Comparison of ENCODE assay signal across 1 cellular context in genomic region chr12:112096070-112096469, GRCh38.
A peak's percentile ranks its signal among the peaks of the same experiment; 100 is the strongest.
TF ChIP-seq lines count a peak whose summit lies in the region.

No MANE protein-coding gene starts in this region.

TF ChIP-seq in GM12878, 131 proteins besides CTCF, POLR2A, EP300 and RAD21 (continued from another document and continues in another):
- no peak for TF ChIP-seq CEBPZ (IDR thresholded peaks at IDR 0.05; ENCODE audit: low read depth, low read length)
- peak; percentile 59 for TF ChIP-seq RUNX3 (IDR thresholded peaks at IDR 0.05; ENCODE audit: low read length)
- no peak for TF ChIP-seq KLF5 (IDR thresholded peaks at IDR 0.05; ENCODE audit: partially characterized antibody)
- TF ChIP-seq TCF12 (IDR thresholded peaks at IDR 0.05; ENCODE audit: low read depth, low read length), result no peak
- no peak for TF ChIP-seq LARP7 (IDR thresholded peaks at IDR 0.05)
- no peak for TF ChIP-seq SKIL (IDR thresholded peaks at IDR 0.05; ENCODE audit: low read depth, poor library complexity, severe bottlenecking)
- peak; percentile 49 for TF ChIP-seq ATF7 (IDR thresholded peaks at IDR 0.05; ENCODE audit: low read depth)
- TF ChIP-seq POLR2AphosphoS5 (IDR thresholded peaks at IDR 0.05; ENCODE audit: low read length), result no peak
- no peak for TF ChIP-seq SIX5 (IDR thresholded peaks at IDR 0.05; ENCODE audit: low read depth, low read length, severe bottlenecking)
- no peak for TF ChIP-seq DPF2 (IDR thresholded peaks at IDR 0.05)
- no peak for TF ChIP-seq TARDBP (IDR thresholded peaks at IDR 0.05; ENCODE audit: borderline replicate concordance)
- peak; percentile 83 for TF ChIP-seq ATF2 (IDR thresholded peaks at IDR 0.05; ENCODE audit: low read length)
- TF ChIP-seq PML (IDR thresholded peaks at IDR 0.05; ENCODE audit: low read length), result peak; percentile 61; the same call in 1 of the 2 replicates
- TF ChIP-seq RBBP5 (conservative IDR thresholded peaks at IDR 0.05), result no peak
- no peak for TF ChIP-seq IRF3 (IDR thresholded peaks at IDR 0.05)
- no peak for TF ChIP-seq SREBF2 (IDR thresholded peaks at IDR 0.05; ENCODE audit: low read length)
- no peak; a peak in 1 of 4 replicates for TF ChIP-seq CEBPB (IDR thresholded peaks at IDR 0.05; ENCODE audit: borderline replicate concordance in 1 of 2, low read depth in 2 of 2, low read length in 2 of 2)
- peak; percentile 22; the same call in 1 of the 2 replicates for TF ChIP-seq CREM (IDR thresholded peaks at IDR 0.05; ENCODE audit: low read depth)
- no peak for TF ChIP-seq MLLT1 (IDR thresholded peaks at IDR 0.05)
- TF ChIP-seq SREBF1 (IDR thresholded peaks at IDR 0.05; ENCODE audit: low read length), result no peak
- no peak for TF ChIP-seq NR2C2 (IDR thresholded peaks at IDR 0.05; ENCODE audit: borderline replicate concordance, control insufficient read depth, insufficient read length, low read depth)
- TF ChIP-seq JUND (IDR thresholded peaks at IDR 0.05; ENCODE audit: low read depth, low read length), result no peak
- TF ChIP-seq RAD51 (IDR thresholded peaks at IDR 0.05), result no peak
- no peak for TF ChIP-seq ZNF622 (IDR thresholded peaks at IDR 0.05)
- TF ChIP-seq ZNF274 (IDR thresholded peaks at IDR 0.05; ENCODE audit: insufficient read depth, insufficient read length), result no peak
- no peak for TF ChIP-seq HCFC1 (IDR thresholded peaks at IDR 0.05; ENCODE audit: low read length)
- TF ChIP-seq ETV6 (conservative IDR thresholded peaks at IDR 0.05 in 1 of 2, IDR thresholded peaks at IDR 0.05 in 1 of 2; ENCODE audit: borderline replicate concordance in 1 of 2, low read depth in 1 of 2), result peak in 1 of 2 experiments; percentile 40; a peak in 1 of 4 replicates
- no peak for TF ChIP-seq CHD4 (IDR thresholded peaks at IDR 0.05)
- TF ChIP-seq E2F8 (IDR thresholded peaks at IDR 0.05; ENCODE audit: low read depth, partially characterized antibody), result no peak
- no peak for TF ChIP-seq E2F4 (IDR thresholded peaks at IDR 0.05; ENCODE audit: low read depth, low read length)
- no peak for TF ChIP-seq TAF1 (IDR thresholded peaks at IDR 0.05; ENCODE audit: borderline replicate concordance, low read depth, low read length)
- no peak for TF ChIP-seq NFXL1 (IDR thresholded peaks at IDR 0.05; ENCODE audit: borderline replicate concordance)
- TF ChIP-seq JUNB (IDR thresholded peaks at IDR 0.05), result peak; percentile 81
- no peak for TF ChIP-seq PRDM15 (CRISPR knock-in tag; IDR thresholded peaks at IDR 0.05)
- 0 out of 2 replicates have a peak, but pooled peaks have one; percentile 45 for TF ChIP-seq IRF4 (IDR thresholded peaks at IDR 0.05; ENCODE audit: low read depth, low read length)
- TF ChIP-seq FOXM1 (IDR thresholded peaks at IDR 0.05; ENCODE audit: low read depth, low read length), result peak; percentile 68; the same call in 1 of the 2 replicates
- peak; percentile 95 for TF ChIP-seq MEF2A (IDR thresholded peaks at IDR 0.05; ENCODE audit: insufficient read depth, low read depth, low read length)
- no peak for TF ChIP-seq GABPA (IDR thresholded peaks at IDR 0.05; ENCODE audit: low read depth)
- peak; percentile 25; the same call in 1 of the 2 replicates for TF ChIP-seq NBN (IDR thresholded peaks at IDR 0.05)
- TF ChIP-seq ZBTB11 (CRISPR knock-in tag; IDR thresholded peaks at IDR 0.05), result no peak
- no peak for TF ChIP-seq EZH2 (IDR thresholded peaks at IDR 0.05; ENCODE audit: borderline replicate concordance, control insufficient read depth, low read depth, low read length)
- no peak for TF ChIP-seq HDAC2 (IDR thresholded peaks at IDR 0.05)
- TF ChIP-seq BCL11A (IDR thresholded peaks at IDR 0.05; ENCODE audit: low read depth, low read length), result peak; percentile 47; the same call in 1 of the 2 replicates
